15 cellular contexts compared by ENCODE assay signal in genomic region chr6:130406935-130407532, GRCh38.
"Had no signal": no experiment of that assay in that cellular context is flagged by ENCODE, and none has a peak within 500 bp of the region (broad histone marks: within the 10 kb centered on the region; RNA-seq: fewer than 3 reads in every experiment).

No MANE protein-coding gene starts in this region.

- H2AFZ ChIP-seq: parathyroid adenoma had no signal

- H3K4me3 ChIP-seq: breast epithelium, skin epidermis, vagina had no signal

- H3K9me3 Mint-ChIP-seq: activated naive CD8-positive, alpha-beta T cell treated with anti-CD3 and anti-CD28 coated beads, Interleukin-2, amount 10 ng/mL, durations not matched to agents 7 days and 5 days; activated T-cell treated with anti-CD3 and anti-CD28 coated beads, Interleukin-2, amount 50 U/mL, for 4 hours had no signal

- H3K27ac ChIP-seq: breast epithelium, foreskin keratinocyte, parathyroid adenoma, skin epidermis, vagina had no signal

- H3K9me3 ChIP-seq: breast epithelium, vagina had no signal

- DNase-seq: activated CD4-positive, alpha-beta T cell treated with anti-CD3 and anti-CD28 coated beads, Interleukin-2, amount 50 U/mL, for 4 hours; activated CD4-positive, CD25-positive, alpha-beta regulatory T cell treated with anti-CD3 and anti-CD28 coated beads, Interleukin-2, amount 50 U/mL, for 72 hours; activated CD8-positive, alpha-beta memory T cell treated with anti-CD3 and anti-CD28 coated beads, Interleukin-2, amount 10 ng/mL, durations not matched to agents 7 days and 5 days; activated gamma-delta T cell; activated naive CD8-positive, alpha-beta T cell treated with anti-CD3 and anti-CD28 coated beads, Interleukin-2, amount 10 ng/mL, durations not matched to agents 7 days and 5 days; activated T-cell treated with anti-CD3 and anti-CD28 coated beads, Interleukin-2, amount 50 U/mL, for 4 hours; aorta; dermis blood vessel endothelial cell; foreskin keratinocyte; islet precursor cell; mesenchymal stem cell had no signal

- H3K4me1 ChIP-seq: breast epithelium, parathyroid adenoma, vagina had no signal

- H3K9ac ChIP-seq: parathyroid adenoma had no signal

- H3K4me3 Mint-ChIP-seq: activated CD8-positive, alpha-beta memory T cell treated with anti-CD3 and anti-CD28 coated beads, Interleukin-2, amount 10 ng/mL, durations not matched to agents 7 days and 5 days; activated naive CD8-positive, alpha-beta T cell treated with anti-CD3 and anti-CD28 coated beads, Interleukin-2, amount 10 ng/mL, durations not matched to agents 7 days and 5 days; activated T-cell treated with anti-CD3 and anti-CD28 coated beads, Interleukin-2, amount 50 U/mL, for 4 hours had no signal

- H3K79me2 ChIP-seq: parathyroid adenoma had no signal

- H3K27me3 Mint-ChIP-seq: activated CD8-positive, alpha-beta memory T cell treated with anti-CD3 and anti-CD28 coated beads, Interleukin-2, amount 10 ng/mL, durations not matched to agents 7 days and 5 days had no signal

- H3K27ac Mint-ChIP-seq: activated CD8-positive, alpha-beta memory T cell treated with anti-CD3 and anti-CD28 coated beads, Interleukin-2, amount 10 ng/mL, durations not matched to agents 7 days and 5 days; activated naive CD8-positive, alpha-beta T cell treated with anti-CD3 and anti-CD28 coated beads, Interleukin-2, amount 10 ng/mL, durations not matched to agents 7 days and 5 days had no signal

- H3K36me3 ChIP-seq: breast epithelium, vagina had no signal

- H3K27me3 ChIP-seq: breast epithelium, foreskin keratinocyte, vagina had no signal
